Comparison of ENCODE assay signal across 8 cellular contexts in the genomic region with DNA sequence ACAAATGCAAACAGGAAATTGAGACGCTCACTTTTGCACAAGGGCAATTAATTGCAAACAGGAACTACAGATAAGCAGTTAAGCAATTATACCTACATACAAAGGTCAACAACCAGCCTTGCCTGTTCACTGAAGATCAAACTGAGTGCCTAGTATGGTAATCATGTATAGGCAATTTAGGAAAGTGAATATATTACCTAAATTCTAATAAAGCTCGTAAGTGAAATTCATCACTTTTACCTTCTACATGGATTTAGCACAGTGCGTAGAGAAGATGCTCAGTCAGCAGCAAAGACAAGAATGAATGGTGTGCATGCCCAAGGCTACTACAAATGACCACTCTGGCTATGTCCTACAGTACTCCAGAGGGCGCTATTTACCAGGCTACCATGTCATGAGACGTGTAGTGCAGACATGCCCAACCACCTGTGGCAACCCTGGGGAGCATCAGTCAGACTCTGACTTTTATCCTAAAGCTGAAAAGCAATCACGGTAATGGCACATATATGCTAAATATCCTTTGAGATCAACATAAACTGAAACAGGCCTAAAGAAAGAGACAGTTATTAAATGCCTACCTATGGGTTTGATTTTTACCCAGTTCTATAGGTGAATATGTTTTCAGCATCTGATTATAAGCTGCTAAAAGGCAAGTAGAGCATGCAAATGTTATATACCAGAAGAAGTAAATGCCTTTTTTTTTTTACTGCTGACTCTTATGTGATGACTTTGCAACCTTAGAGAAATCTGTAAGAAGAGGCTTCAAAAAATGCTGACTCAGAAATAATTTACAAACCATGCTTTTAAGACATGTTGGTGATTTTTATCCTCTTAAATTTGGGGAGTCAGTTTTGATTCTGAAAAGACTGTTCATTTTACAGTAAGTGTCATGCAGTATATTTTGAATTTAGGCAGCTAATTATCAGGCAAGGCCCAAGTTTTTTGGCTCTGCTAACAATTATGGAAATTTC.
DNase-seq lines count a peak whose midpoint lies in the region; ATAC-seq and TF ChIP-seq lines count a peak whose summit lies in the region.

No MANE protein-coding gene starts in this region.

- H3K36me3 ChIP-seq in GM23338 (ENCODE audit: insufficient read depth) (no peaks in the 10 kb centered on the region), Peyer's patch (no peaks in the 10 kb centered on the region)

- no peak overlapping the region for H3K27ac ChIP-seq in GM23338 (ENCODE audit: low read depth)
- peak overlapping the region in 1 of 4 donors; percentile 0 for H3K27ac ChIP-seq in Peyer's patch

- no peaks in the 10 kb centered on the region; the same call in none of the 2 replicates for H3K79me2 ChIP-seq in GM23338 (replicated peaks; ENCODE audit: insufficient read depth)

- TF ChIP-seq POLR2A in Peyer's patch (IDR thresholded peaks at IDR 0.05), result no peak

- peak; percentile 16 for DNase-seq in GM03348 (ENCODE audit: low spot score)
- DNase-seq in GM23338 (ENCODE audit: low spot score), result peak; percentile 95
- DNase-seq in LHCN-M2 (ENCODE audit: low read depth), result peak; percentile 80
- DNase-seq in Peyer's patch, result peak in 2 of 3 donors; percentile 65 to 84
- DNase-seq in activated T-helper 9 cell treated with anti-CD3 and anti-CD28 coated beads, Interleukin-2, amount 50 U/mL, for 16 hours (ENCODE audit: low read depth), result peak; percentile 14
- DNase-seq in head of caudate nucleus, result peak in 39 of 42 donors; percentile 11 to 86 (median 66)
- DNase-seq in putamen (ENCODE audit: low spot score), result peak; percentile 73
- DNase-seq in posterior vena cava (ENCODE audit: low spot score), result no peak

- H4K20me1 ChIP-seq in GM23338 (replicated peaks; ENCODE audit: insufficient read depth), result no peaks in the 10 kb centered on the region

- H3K4me3 Mint-ChIP-seq in GM23338, result no peak overlapping the region

- intact Hi-C loops in head of caudate nucleus (cut with DNase I), result loop anchor here (10.0 kb wide), 1 partner anchor 175 kb away; the partner anchor contains the start of gene PPP3CA
- intact Hi-C loops in posterior vena cava (cut with DNase I), result no loop called here

- H3K9me2 ChIP-seq in GM23338 (ENCODE audit: insufficient read depth), result no peaks in the 10 kb centered on the region

- TF ChIP-seq CTCF in GM23338 (conservative IDR thresholded peaks at IDR 0.05; ENCODE audit: low read depth in 2 of 2) (peak; percentile 92 to 99), Peyer's patch (IDR thresholded peaks at IDR 0.05) (peak; percentile 37 to 94 (median 82))

- H3K27me3 ChIP-seq in GM23338 (ENCODE audit: insufficient read depth), result no peaks in the 10 kb centered on the region
- H3K27me3 ChIP-seq in Peyer's patch, result no peaks in the 10 kb centered on the region

- no peak overlapping the region for H2AFZ ChIP-seq in GM23338

- ATAC-seq in GM23338, result peak; percentile 100

- no peaks in the 10 kb centered on the region for H3F3A ChIP-seq in GM23338 (replicated peaks; ENCODE audit: low read depth)

- no peak overlapping the region for H3K4me2 ChIP-seq in GM23338

- H3K36me3 Mint-ChIP-seq in GM23338 (ENCODE audit: low read depth), result no peaks in the 10 kb centered on the region

- no peaks in the 10 kb centered on the region for H3K9me3 Mint-ChIP-seq in GM23338

- H3K4me1 Mint-ChIP-seq in GM23338, result peaks cover 36% of the 10 kb centered on the region

- H3K27me3 Mint-ChIP-seq in GM23338 (ENCODE audit: insufficient read depth, low read depth, poor library complexity), result no peaks in the 10 kb centered on the region

- H3K4me3 ChIP-seq in GM23338, result no peak overlapping the region
- no peak overlapping the region for H3K4me3 ChIP-seq in Peyer's patch

- H3K27ac Mint-ChIP-seq in GM23338, result no peak overlapping the region

- no peaks in the 10 kb centered on the region for H3K9me3 ChIP-seq in Peyer's patch

- H3K4me1 ChIP-seq in GM23338 (ENCODE audit: insufficient read depth), result no peaks in the 10 kb centered on the region; the same call in 1 of the 2 replicates
- H3K4me1 ChIP-seq in Peyer's patch, result peaks cover 0 to 12% (median 2%) of the 10 kb centered on the region in 4 donors

TF ChIP-seq in GM23338, 12 proteins besides CTCF, POLR2A, EP300 and RAD21:
- TF ChIP-seq ZNF331 (CRISPR knock-in tag; IDR thresholded peaks at IDR 0.05; ENCODE audit: low read depth) (no peak), STAT1 (IDR thresholded peaks at IDR 0.05; ENCODE audit: unreplicated experiment) (no peak), POLR2AphosphoS5 (IDR thresholded peaks at IDR 0.05; ENCODE audit: low read depth) (no peak), EZH2phosphoT487 (IDR thresholded peaks at IDR 0.05; ENCODE audit: unreplicated experiment) (no peak), ZNF114 (CRISPR knock-in tag; IDR thresholded peaks at IDR 0.05) (no peak), JUNB (IDR thresholded peaks at IDR 0.05; ENCODE audit: unreplicated experiment) (no peak), CREB1 (CRISPR knock-in tag; IDR thresholded peaks at IDR 0.05; ENCODE audit: low read depth) (peak; percentile 57)
